ENCODE assay signal across 21 cellular contexts in genomic region chr13:76644906-76645305, GRCh38.
DNase-seq lines count a peak whose midpoint lies in the region; ATAC-seq and TF ChIP-seq lines count a peak whose summit lies in the region.
"Had no signal": no experiment of that assay in that cellular context is flagged by ENCODE, and none has a peak within 500 bp of the region (broad histone marks: within the 10 kb centered on the region; RNA-seq: fewer than 3 reads in every experiment).

No MANE protein-coding gene starts in this region.

- H3K4me3 Mint-ChIP-seq in mesothelial cell of epicardium: no peak overlapping the region
- H3K4me3 Mint-ChIP-seq: CD14-positive monocyte; CD4-positive, alpha-beta T cell; CD8-positive, alpha-beta memory T cell; GM23338 had no signal

- H2BK15ac ChIP-seq in IMR-90 (ENCODE audit: low read depth, low read length): no peak overlapping the region

- DNase-seq in IMR-90: no peak
- DNase-seq in mesothelial cell of epicardium (ENCODE audit: low spot score in 2 of 2, unreplicated experiment in 2 of 2): no peak
- no peak for DNase-seq in trophoblast cell
- peak; percentile 32 to 51 for DNase-seq in uterus
- no peak for DNase-seq in anterior cingulate cortex (lab: John Stamatoyannopoulos, UW)
- DNase-seq in H7: no peak
- no peak for DNase-seq in activated T-cell treated with anti-CD3 and anti-CD28 coated beads, Interleukin-2, amount 50 U/mL, for 48 hours
- DNase-seq: 8988T; ACHN; AML-193; BE2C; CD4-positive, alpha-beta T cell; CD8-positive, alpha-beta memory T cell; DMS53; DMS79 treated with DMSO at 0.1 percent for 48 hours; GF-D8; HCEC 1CT had no signal

- H3K79me2 ChIP-seq in trophoblast cell (ENCODE audit: control insufficient read depth, insufficient read depth, low read length, poor library complexity): no peaks in the 10 kb centered on the region

- H3K27me3 ChIP-seq in IMR-90 (ENCODE audit: control insufficient read depth, insufficient read depth, low read length) (0 out of 2 replicates have a peak, but pooled peaks cover 1% of the 10 kb centered on the region), trophoblast cell (ENCODE audit: insufficient read depth, low read length) (no peaks in the 10 kb centered on the region), uterus (no peaks in the 10 kb centered on the region), H7 (ENCODE audit: control insufficient read depth, insufficient read depth, low read length) (no peaks in the 10 kb centered on the region)
- H3K27me3 ChIP-seq: BE2C; BLaER1 treated with 17β-estradiol and CSF1 and Interleukin-3, amounts not matched to agents 10 nM and 100 nM had no signal

- no peak overlapping the region for H3K9ac ChIP-seq in IMR-90 (ENCODE audit: low read depth, low read length)
- no peak overlapping the region for H3K9ac ChIP-seq in trophoblast cell (ENCODE audit: low read length)
- H3K9ac ChIP-seq: BLaER1 treated with 17β-estradiol and CSF1 and Interleukin-3, amounts not matched to agents 10 nM and 100 nM had no signal

- H3K14ac ChIP-seq in IMR-90 (replicated peaks; ENCODE audit: low read depth, low read length): no peak overlapping the region
- H3K14ac ChIP-seq in trophoblast cell (ENCODE audit: low read length): peak overlapping the region; percentile 15

- H3K79me1 ChIP-seq in IMR-90 (ENCODE audit: low read depth in 1 of 2, low read length in 2 of 2) (no peaks in the 10 kb centered on the region), trophoblast cell (ENCODE audit: low read length) (no peaks in the 10 kb centered on the region)

- H3K4ac ChIP-seq in IMR-90 (ENCODE audit: low read depth, low read length): no peak overlapping the region
- no peak overlapping the region for H3K4ac ChIP-seq in trophoblast cell (ENCODE audit: low read depth, low read length)

- H2AK5ac ChIP-seq in IMR-90 (ENCODE audit: low read depth, low read length) (no peak overlapping the region), trophoblast cell (ENCODE audit: low read length) (peak overlapping the region; percentile 62)

- intact Hi-C loops in IMR-90 (cut with micrococcal nuclease) (no loop called here), uterus (cut with DNase I; ENCODE audit: low total_unique reads) (no loop called here)

- H3K4me2 ChIP-seq in IMR-90 (ENCODE audit: low read depth, low read length) (no peak overlapping the region), trophoblast cell (ENCODE audit: low read length) (no peak overlapping the region)
- H3K4me2 ChIP-seq: A549; BLaER1 treated with 17β-estradiol and CSF1 and Interleukin-3, amounts not matched to agents 10 nM and 100 nM; GM23338 had no signal

- H3K56ac ChIP-seq in IMR-90 (ENCODE audit: extremely low read depth, insufficient read depth, low read length): no peak overlapping the region

- H3K4me3 ChIP-seq in IMR-90 (ENCODE audit: insufficient read depth, low read depth, low read length): no peak overlapping the region
- no peak overlapping the region for H3K4me3 ChIP-seq in trophoblast cell (ENCODE audit: low read depth, low read length)
- H3K4me3 ChIP-seq in uterus: no peak overlapping the region
- H3K4me3 ChIP-seq in H7 (ENCODE audit: insufficient read depth, low read depth, low read length): no peak overlapping the region
- H3K4me3 ChIP-seq: A549; BLaER1 treated with 17β-estradiol and CSF1 and Interleukin-3, amounts not matched to agents 10 nM and 100 nM; GM23338 had no signal

- POLR2A ChIA-PET in IMR-90 (lab: Charles Lee; ENCODE audit: unreplicated experiment): no interaction called here

- dilution Hi-C loops in IMR-90 (cut with HindIII; ENCODE audit: low sequenced_read_pairs, unreplicated experiment): no loop called here

- H3K36me3 ChIP-seq in IMR-90 (ENCODE audit: control insufficient read depth, insufficient read depth, low read length) (no peaks in the 10 kb centered on the region), trophoblast cell (ENCODE audit: control insufficient read depth in 1 of 2, insufficient read depth in 2 of 2, low read length in 2 of 2) (no peaks in the 10 kb centered on the region), uterus (no peaks in the 10 kb centered on the region), H7 (replicated peaks; ENCODE audit: control insufficient read depth, insufficient read depth, low read length) (no peaks in the 10 kb centered on the region)
- H3K36me3 ChIP-seq: BE2C; BLaER1 treated with 17β-estradiol and CSF1 and Interleukin-3, amounts not matched to agents 10 nM and 100 nM had no signal

- H2BK5ac ChIP-seq in IMR-90 (ENCODE audit: low read depth, low read length, poor library complexity, severe bottlenecking) (no peak overlapping the region), trophoblast cell (ENCODE audit: low read depth, low read length, poor library complexity) (no peak overlapping the region)

- H2BK120ac ChIP-seq in IMR-90 (ENCODE audit: low read depth, low read length) (no peak overlapping the region), trophoblast cell (ENCODE audit: insufficient read depth, low read length, poor library complexity) (no peak overlapping the region)

- H3K4me1 ChIP-seq in IMR-90 (ENCODE audit: control insufficient read depth, insufficient read depth, low read length) (peaks cover 5% of the 10 kb centered on the region), trophoblast cell (ENCODE audit: control insufficient read depth in 1 of 2, insufficient read depth in 2 of 2, low read length in 2 of 2) (no peaks in the 10 kb centered on the region), uterus (no peaks in the 10 kb centered on the region)
- H3K4me1 ChIP-seq: A549; BE2C; BLaER1 treated with 17β-estradiol and CSF1 and Interleukin-3, amounts not matched to agents 10 nM and 100 nM had no signal

- TF ChIP-seq POLR2A in IMR-90 (IDR thresholded peaks at IDR 0.05; ENCODE audit: low read depth, low read length) (no peak), uterus (IDR thresholded peaks at IDR 0.05) (no peak)

- peaks cover 3% of the 10 kb centered on the region for H3K27me3 Mint-ChIP-seq in mesothelial cell of epicardium (ENCODE audit: low read depth)
- H3K27me3 Mint-ChIP-seq: CD4-positive, alpha-beta T cell had no signal

- H2BK20ac ChIP-seq in IMR-90 (ENCODE audit: low read depth, low read length): peak overlapping the region; percentile 10; the same call in 1 of the 2 replicates

- H3K36me3 Mint-ChIP-seq in mesothelial cell of epicardium: no peaks in the 10 kb centered on the region
- H3K36me3 Mint-ChIP-seq: CD14-positive monocyte; CD8-positive, alpha-beta memory T cell had no signal

- no peak overlapping the region for H4K12ac ChIP-seq in trophoblast cell (ENCODE audit: low read depth, low read length)

- H4K91ac ChIP-seq in IMR-90 (ENCODE audit: insufficient read depth, low read depth, low read length): no peak overlapping the region
- no peak overlapping the region for H4K91ac ChIP-seq in trophoblast cell (ENCODE audit: low read depth, low read length)

- peaks cover 15% of the 10 kb centered on the region for H3K4me1 Mint-ChIP-seq in mesothelial cell of epicardium
- H3K4me1 Mint-ChIP-seq: CD14-positive monocyte; CD8-positive, alpha-beta memory T cell; GM23338 had no signal

- peak overlapping the region; percentile 47 for H3K27ac Mint-ChIP-seq in mesothelial cell of epicardium
- H3K27ac Mint-ChIP-seq: CD14-positive monocyte; CD4-positive, alpha-beta T cell; GM23338 had no signal

- no peak overlapping the region for H3K18ac ChIP-seq in IMR-90 (ENCODE audit: low read depth, low read length)
- H3K18ac ChIP-seq in trophoblast cell (ENCODE audit: low read length): no peak overlapping the region

- CTCF ChIA-PET in IMR-90 (lab: Yijun Ruan, JAX): interaction anchor here (1.2 kb wide), 1 partner anchor 14 kb away, joined by 3 read pairs; no protein-coding TSS in a partner anchor

- TF ChIP-seq CTCF in IMR-90 (conservative IDR thresholded peaks at IDR 0.05; ENCODE audit: low read depth, low read length): no peak
- TF ChIP-seq CTCF in mesothelial cell of epicardium (IDR thresholded peaks at IDR 0.05; ENCODE audit: unreplicated experiment): no peak
- no peak for TF ChIP-seq CTCF in uterus (IDR thresholded peaks at IDR 0.05)

- H3K9me3 ChIP-seq in IMR-90 (ENCODE audit: control insufficient read depth, insufficient read depth, low read length) (no peaks in the 10 kb centered on the region), trophoblast cell (ENCODE audit: insufficient read depth, low read depth, low read length) (peaks cover 1% of the 10 kb centered on the region), uterus (no peaks in the 10 kb centered on the region)
- H3K9me3 ChIP-seq: A549; BE2C; BLaER1 treated with 17β-estradiol and CSF1 and Interleukin-3, amounts not matched to agents 10 nM and 100 nM had no signal

- BruUV-seq in IMR-90 (replicated peaks; lab: Mats Ljungman, UMichigan): no TSS peak

- no peak overlapping the region for H2AK9ac ChIP-seq in IMR-90 (replicated peaks; ENCODE audit: low read depth, low read length, poor library complexity)

- no peak overlapping the region for H4K5ac ChIP-seq in IMR-90 (ENCODE audit: low read depth, low read length)

- no peaks in the 10 kb centered on the region for H3K9me3 Mint-ChIP-seq in mesothelial cell of epicardium
- H3K9me3 Mint-ChIP-seq: CD4-positive, alpha-beta T cell; GM23338 had no signal

- WGBS in IMR-90 (ENCODE audit: extremely low coverage in 2 of 2, insufficient read length in 1 of 2), 2 experiments: no CpG with 5 or more reads among the region's 1 CpG
- no CpG with 5 or more reads among the region's 1 CpG for WGBS in trophoblast cell (ENCODE audit: extremely low coverage, insufficient coverage, insufficient read length)

- no peak for ATAC-seq in IMR-90 (ENCODE audit: low read depth)
- ATAC-seq: A549, GM23338 had no signal

- no peak overlapping the region for H2BK12ac ChIP-seq in trophoblast cell (ENCODE audit: low read length)

- in situ Hi-C loops in IMR-90 (cut with MboI; ENCODE audit: low sequenced_read_pairs): no loop called here

- H4K20me1 ChIP-seq in IMR-90 (ENCODE audit: insufficient read depth, low read length): no peaks in the 10 kb centered on the region
- H4K20me1 ChIP-seq: BLaER1 treated with 17β-estradiol and CSF1 and Interleukin-3, amounts not matched to agents 10 nM and 100 nM had no signal

- no peak overlapping the region for H2AFZ ChIP-seq in IMR-90 (replicated peaks; ENCODE audit: low read length, poor library complexity)
- no peak overlapping the region for H2AFZ ChIP-seq in trophoblast cell (ENCODE audit: insufficient read depth, low read length, poor library complexity)
- H2AFZ ChIP-seq: GM23338 had no signal

- TF ChIP-seq RAD21 in IMR-90 (IDR thresholded peaks at IDR 0.05; ENCODE audit: low read length): no peak

- H4K8ac ChIP-seq in IMR-90 (ENCODE audit: low read depth in 2 of 2, low read length in 2 of 2) (no peak overlapping the region), trophoblast cell (ENCODE audit: low read depth, low read length) (no peak overlapping the region)

- H3K27ac ChIP-seq in IMR-90 (ENCODE audit: insufficient read depth, low read length): no peak overlapping the region
- no peak overlapping the region for H3K27ac ChIP-seq in trophoblast cell (ENCODE audit: low read depth, low read length)
- peak overlapping the region in 1 of 2 donors; percentile 72 for H3K27ac ChIP-seq in uterus
- H3K27ac ChIP-seq: A549; BLaER1 treated with 17β-estradiol and CSF1 and Interleukin-3, amounts not matched to agents 10 nM and 100 nM had no signal

- H3K23ac ChIP-seq in IMR-90 (ENCODE audit: low read depth, low read length): no peak overlapping the region
- H3K23ac ChIP-seq in trophoblast cell (ENCODE audit: low read length): no peak overlapping the region

- peaks cover 3% of the 10 kb centered on the region; the same call in 1 of the 2 replicates for H3K9me1 ChIP-seq in IMR-90 (ENCODE audit: insufficient read depth, low read length)

Comparison
In these comparisons a context has a peak if more than half of its experiments do, and no peak if none do; other contexts are left out.
1. DNase-seq: peak in uterus (2 of 2); none in IMR-90 (single experiment), mesothelial cell of epicardium (0 of 2), trophoblast cell (0 of 2), anterior cingulate cortex (0 of 58), H7 (single experiment) and activated T-cell treated with anti-CD3 and anti-CD28 coated beads, Interleukin-2, amount 50 U/mL, for 48 hours (0 of 2).